Comparison of ENCODE assay signal across 1 cellular context in genomic region chr3:119294402-119294888, GRCh38.
TF ChIP-seq lines count a peak whose summit lies in the region.

No MANE protein-coding gene starts in this region.

TF ChIP-seq in HEK293, 187 proteins besides CTCF, POLR2A, EP300 and RAD21 (continued from another document):
- peak; percentile 45 for TF ChIP-seq ZBTB26 (tag by site-specific recombination; optimal IDR thresholded peaks at IDR 0.05)
- peak; percentile 42 for TF ChIP-seq ZBTB20 (tag by site-specific recombination; IDR thresholded peaks at IDR 0.05)
- TF ChIP-seq ZNF10 (tag by site-specific recombination; IDR thresholded peaks at IDR 0.05): no peak
